Comparison of ENCODE assay signal across 1 cellular context in genomic region chr18:34650121-34650545, GRCh38.
TF ChIP-seq lines count a peak whose summit lies in the region.

No MANE protein-coding gene starts in this region.

TF ChIP-seq in GM23338, 12 proteins besides CTCF, POLR2A, EP300 and RAD21 (continued from another document):
- no peak for TF ChIP-seq ZNF462 (CRISPR knock-in tag; IDR thresholded peaks at IDR 0.05)
- no peak for TF ChIP-seq POLR2AphosphoS5 (IDR thresholded peaks at IDR 0.05; ENCODE audit: low read depth)
